In genomic region chr11:128720522-128720985, GRCh38 we compare ENCODE assay signal across 8 cellular contexts. TPM values are rescaled to one million over a fixed set of nuclear protein-coding genes. Genes with fewer than 3 reads are reported as not detected.
DNase-seq lines count a peak whose midpoint lies in the region; ATAC-seq, FAIRE-seq and TF ChIP-seq lines count a peak whose summit lies in the region.

No MANE protein-coding gene starts in this region.

- H3K4me1 ChIP-seq in neuron (ENCODE audit: insufficient read depth, low read length), result peaks cover 47% of the 10 kb centered on the region

- H3K4me1 Mint-ChIP-seq in activated naive CD8-positive, alpha-beta T cell treated with anti-CD3 and anti-CD28 coated beads, Interleukin-2, amount 10 ng/mL, durations not matched to agents 7 days and 5 days, result peaks cover 89% of the 10 kb centered on the region

- H3K27ac Mint-ChIP-seq in activated naive CD8-positive, alpha-beta T cell treated with anti-CD3 and anti-CD28 coated beads, Interleukin-2, amount 10 ng/mL, durations not matched to agents 7 days and 5 days, result peak overlapping the region; percentile 92

- intact Hi-C loops in dorsolateral prefrontal cortex (cut with DNase I), result no loop called here

- H3K4me3 ChIP-seq in neuron (ENCODE audit: low read length) (peak overlapping the region; percentile 37), dorsolateral prefrontal cortex (peak overlapping the region in 8 of 59 donors; percentile 2 to 33 (median 20))

- TF ChIP-seq POLR2A in GM12892 (IDR thresholded peaks at IDR 0.05; ENCODE audit: low read depth, low read length), result peak; percentile 89

- peak; percentile 95 for FAIRE-seq in GM12892 (lab: Jason Lieb, UNC)

- TF ChIP-seq CTCF in dorsolateral prefrontal cortex (IDR thresholded peaks at IDR 0.05 in 54 of 56, conservative IDR thresholded peaks at IDR 0.05 in 2 of 56; ENCODE audit: low read depth in 1 of 56, partially characterized antibody in 56 of 56), result no peak

- ATAC-seq in GM21529 (IDR thresholded peaks at IDR 0.05; ENCODE audit: unreplicated experiment), result peak; percentile 59
- ATAC-seq in activated naive CD8-positive, alpha-beta T cell treated with anti-CD3 and anti-CD28 coated beads, Interleukin-2, amount 10 ng/mL, durations not matched to agents 7 days and 5 days (ENCODE audit: low read depth), result peak; percentile 53

- no peaks in the 10 kb centered on the region for H3K9me3 Mint-ChIP-seq in activated naive CD8-positive, alpha-beta T cell treated with anti-CD3 and anti-CD28 coated beads, Interleukin-2, amount 10 ng/mL, durations not matched to agents 7 days and 5 days

- H3K36me3 Mint-ChIP-seq in activated naive CD8-positive, alpha-beta T cell treated with anti-CD3 and anti-CD28 coated beads, Interleukin-2, amount 10 ng/mL, durations not matched to agents 7 days and 5 days, result peaks cover 25% of the 10 kb centered on the region

- POLR2A ChIA-PET in activated naive CD8-positive, alpha-beta T cell treated with anti-CD3 and anti-CD28 coated beads, Interleukin-2, amount 10 ng/mL, durations not matched to agents 7 days and 5 days (lab: Charles Lee), result interaction anchor here (1.2 to 5.3 kb wide), 5 partner anchors 11 to 37 kb away, joined by 3 to 35 read pairs (median 5); partner anchors contain the start of gene FLI1

- peak overlapping the region; percentile 58 for H2AFZ ChIP-seq in neuron (ENCODE audit: low read depth, low read length)

- no peaks in the 10 kb centered on the region for H3K27me3 Mint-ChIP-seq in activated naive CD8-positive, alpha-beta T cell treated with anti-CD3 and anti-CD28 coated beads, Interleukin-2, amount 10 ng/mL, durations not matched to agents 7 days and 5 days

- H3K4me3 Mint-ChIP-seq in activated naive CD8-positive, alpha-beta T cell treated with anti-CD3 and anti-CD28 coated beads, Interleukin-2, amount 10 ng/mL, durations not matched to agents 7 days and 5 days, result peak overlapping the region; percentile 84

- H3K9me3 ChIP-seq in KOPT-K1 (ENCODE audit: insufficient read depth, low read length, poor library complexity, severe bottlenecking) (no peaks in the 10 kb centered on the region), neuron (ENCODE audit: low read length) (no peaks in the 10 kb centered on the region)

- DNase-seq in GM12892 (ENCODE audit: insufficient read length), result no peak
- DNase-seq in activated naive CD8-positive, alpha-beta T cell treated with anti-CD3 and anti-CD28 coated beads, Interleukin-2, amount 10 ng/mL, durations not matched to agents 7 days and 5 days, result peak; percentile 55
- no peak for DNase-seq in dorsolateral prefrontal cortex
- no peak for DNase-seq in NCI-H2029 treated with DMSO at 0.1 percent for 48 hours (lab: John Stamatoyannopoulos, UW)
- DNase-seq in cerebellum (ENCODE audit: low spot score), result no peak

- H3K27me3 ChIP-seq in neuron (ENCODE audit: insufficient read depth, low read length), result no peaks in the 10 kb centered on the region
- H3K27me3 ChIP-seq in dorsolateral prefrontal cortex, result peaks cover 0 to 33% (median 0%) of the 10 kb centered on the region in 45 donors

- H3K27ac ChIP-seq in KOPT-K1 (ENCODE audit: low read depth, low read length, poor library complexity, severe bottlenecking) (peak overlapping the region; percentile 92), dorsolateral prefrontal cortex (peak overlapping the region in 25 of 59 donors; percentile 2 to 60 (median 38))

- H3K36me3 ChIP-seq in KOPT-K1 (ENCODE audit: insufficient read depth, low read length), result no peaks in the 10 kb centered on the region; the same call in 1 of the 2 replicates
- H3K36me3 ChIP-seq in neuron (ENCODE audit: insufficient read depth, low read length), result no peaks in the 10 kb centered on the region

RNA-seq across cellular contexts. Expression of gene FLI1, which starts 26.7 kb away (rescaled TPM):
- 30.8 TPM for polyA plus RNA-seq in GM12892 (2012; ENCODE audit: missing spikeins)
- 10 to 100 TPM; 83.4 to 86.5 TPM for total RNA-seq in activated naive CD8-positive, alpha-beta T cell treated with anti-CD3 and anti-CD28 coated beads, Interleukin-2, amount 10 ng/mL, durations not matched to agents 7 days and 5 days
- total RNA-seq in dorsolateral prefrontal cortex (10 to 100 TPM in 47 of 120 experiments, 1 to 10 TPM in 73; 2.8 to 26.0 (median 9.3) TPM), cerebellum (7.3 TPM)
